Comparison of ENCODE assay signal across 1 cellular context in the genomic region with DNA sequence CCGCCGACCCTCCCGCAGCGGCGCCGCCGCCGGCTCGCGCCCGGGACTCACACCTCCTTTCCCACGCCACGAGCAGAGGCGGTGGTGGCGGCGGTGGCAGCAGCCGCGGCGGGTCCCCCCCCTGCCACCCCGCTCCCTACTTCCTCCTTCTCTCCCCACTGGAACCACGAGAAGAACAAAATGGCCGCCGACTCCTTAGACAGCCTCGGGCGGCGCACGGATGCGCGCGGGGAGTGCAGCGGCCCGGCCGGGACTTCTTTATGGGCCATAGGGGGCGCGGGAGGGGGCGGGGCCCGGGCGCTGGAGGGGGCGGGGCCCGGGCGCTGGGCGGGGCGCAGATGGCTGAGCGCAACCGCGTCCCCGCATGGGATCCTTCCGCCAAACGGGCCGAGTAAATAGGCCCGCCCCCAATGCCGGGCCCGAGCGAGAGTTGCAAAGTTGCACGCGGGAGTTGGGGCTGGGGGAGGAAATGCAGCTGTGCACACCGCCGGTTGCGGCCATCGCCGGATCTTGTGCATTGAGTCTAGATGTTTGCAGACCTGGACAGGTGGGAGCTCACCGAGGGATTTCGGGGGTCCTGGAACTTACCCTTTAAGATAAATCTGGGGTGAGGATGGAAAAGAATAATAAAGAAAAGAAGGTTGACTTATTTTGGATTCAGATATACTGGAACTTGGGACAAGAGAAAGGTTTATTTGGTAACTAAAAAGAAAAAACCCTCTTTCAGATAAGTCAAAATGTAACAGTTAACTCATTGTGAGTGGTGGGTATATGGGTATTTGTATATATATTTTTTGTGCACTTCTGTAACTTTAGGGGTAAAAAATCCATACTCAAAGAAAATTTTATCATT.
TF ChIP-seq lines count a peak whose summit lies in the region.

Gene PPP1CC (minus strand): TSS at position 174 of the 853 bp plus-strand sequence. CDS start 184 bp downstream, outside the sequence.

TF ChIP-seq in K562, 482 proteins besides CTCF, POLR2A, EP300 and RAD21 (continued from another document and continues in another):
- no peak for TF ChIP-seq E2F1 (CRISPR knock-in tag; IDR thresholded peaks at IDR 0.05)
- no peak for TF ChIP-seq ZNF76 (CRISPR knock-in tag; IDR thresholded peaks at IDR 0.05; ENCODE audit: borderline replicate concordance)
- TF ChIP-seq RBFOX2 (IDR thresholded peaks at IDR 0.05; ENCODE audit: low read depth, low read length) = peak; percentile 96
- no peak for TF ChIP-seq CCAR2 (IDR thresholded peaks at IDR 0.05; ENCODE audit: low read depth, low read length)
- no peak for TF ChIP-seq SOX6 (IDR thresholded peaks at IDR 0.05)
- TF ChIP-seq TARDBP (IDR thresholded peaks at IDR 0.05) = no peak
- TF ChIP-seq MAZ (CRISPR knock-in tag; conservative IDR thresholded peaks at IDR 0.05 in 1 of 2, IDR thresholded peaks at IDR 0.05 in 1 of 2) = peak; percentile 63 to 81
- TF ChIP-seq, protein P1, sequence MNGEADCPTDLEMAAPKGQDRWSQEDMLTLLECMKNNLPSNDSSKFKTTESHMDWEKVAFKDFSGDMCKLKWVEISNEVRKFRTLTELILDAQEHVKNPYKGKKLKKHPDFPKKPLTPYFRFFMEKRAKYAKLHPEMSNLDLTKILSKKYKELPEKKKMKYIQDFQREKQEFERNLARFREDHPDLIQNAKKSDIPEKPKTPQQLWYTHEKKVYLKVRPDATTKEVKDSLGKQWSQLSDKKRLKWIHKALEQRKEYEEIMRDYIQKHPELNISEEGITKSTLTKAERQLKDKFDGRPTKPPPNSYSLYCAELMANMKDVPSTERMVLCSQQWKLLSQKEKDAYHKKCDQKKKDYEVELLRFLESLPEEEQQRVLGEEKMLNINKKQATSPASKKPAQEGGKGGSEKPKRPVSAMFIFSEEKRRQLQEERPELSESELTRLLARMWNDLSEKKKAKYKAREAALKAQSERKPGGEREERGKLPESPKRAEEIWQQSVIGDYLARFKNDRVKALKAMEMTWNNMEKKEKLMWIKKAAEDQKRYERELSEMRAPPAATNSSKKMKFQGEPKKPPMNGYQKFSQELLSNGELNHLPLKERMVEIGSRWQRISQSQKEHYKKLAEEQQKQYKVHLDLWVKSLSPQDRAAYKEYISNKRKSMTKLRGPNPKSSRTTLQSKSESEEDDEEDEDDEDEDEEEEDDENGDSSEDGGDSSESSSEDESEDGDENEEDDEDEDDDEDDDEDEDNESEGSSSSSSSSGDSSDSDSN (IDR thresholded peaks at IDR 0.05; ENCODE audit: borderline replicate concordance in 1 of 2, low read depth in 2 of 2, low read length in 2 of 2) = peak; percentile 11 to 14; a peak in 1 of 4 replicates
- TF ChIP-seq POLR2G (IDR thresholded peaks at IDR 0.05; ENCODE audit: low read depth, low read length) = peak; percentile 98
- peak; percentile 69; the same call in 1 of the 2 replicates for TF ChIP-seq CREM (IDR thresholded peaks at IDR 0.05; ENCODE audit: low read depth)
- TF ChIP-seq, protein P2, sequence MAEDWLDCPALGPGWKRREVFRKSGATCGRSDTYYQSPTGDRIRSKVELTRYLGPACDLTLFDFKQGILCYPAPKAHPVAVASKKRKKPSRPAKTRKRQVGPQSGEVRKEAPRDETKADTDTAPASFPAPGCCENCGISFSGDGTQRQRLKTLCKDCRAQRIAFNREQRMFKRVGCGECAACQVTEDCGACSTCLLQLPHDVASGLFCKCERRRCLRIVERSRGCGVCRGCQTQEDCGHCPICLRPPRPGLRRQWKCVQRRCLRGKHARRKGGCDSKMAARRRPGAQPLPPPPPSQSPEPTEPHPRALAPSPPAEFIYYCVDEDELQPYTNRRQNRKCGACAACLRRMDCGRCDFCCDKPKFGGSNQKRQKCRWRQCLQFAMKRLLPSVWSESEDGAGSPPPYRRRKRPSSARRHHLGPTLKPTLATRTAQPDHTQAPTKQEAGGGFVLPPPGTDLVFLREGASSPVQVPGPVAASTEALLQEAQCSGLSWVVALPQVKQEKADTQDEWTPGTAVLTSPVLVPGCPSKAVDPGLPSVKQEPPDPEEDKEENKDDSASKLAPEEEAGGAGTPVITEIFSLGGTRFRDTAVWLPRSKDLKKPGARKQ (CRISPR knock-in tag; IDR thresholded peaks at IDR 0.05) = no peak
- no peak for TF ChIP-seq GATAD2B (IDR thresholded peaks at IDR 0.05; ENCODE audit: borderline replicate concordance)
- TF ChIP-seq CREB5 (CRISPR knock-in tag; IDR thresholded peaks at IDR 0.05) = no peak
- peak; percentile 90 for TF ChIP-seq TAF7 (tag; IDR thresholded peaks at IDR 0.05)
- no peak for TF ChIP-seq MEF2D (tag; conservative IDR thresholded peaks at IDR 0.05; ENCODE audit: low read depth)
- no peak for TF ChIP-seq NR3C1 (CRISPR knock-in tag; IDR thresholded peaks at IDR 0.05)
- TF ChIP-seq, protein P3, sequence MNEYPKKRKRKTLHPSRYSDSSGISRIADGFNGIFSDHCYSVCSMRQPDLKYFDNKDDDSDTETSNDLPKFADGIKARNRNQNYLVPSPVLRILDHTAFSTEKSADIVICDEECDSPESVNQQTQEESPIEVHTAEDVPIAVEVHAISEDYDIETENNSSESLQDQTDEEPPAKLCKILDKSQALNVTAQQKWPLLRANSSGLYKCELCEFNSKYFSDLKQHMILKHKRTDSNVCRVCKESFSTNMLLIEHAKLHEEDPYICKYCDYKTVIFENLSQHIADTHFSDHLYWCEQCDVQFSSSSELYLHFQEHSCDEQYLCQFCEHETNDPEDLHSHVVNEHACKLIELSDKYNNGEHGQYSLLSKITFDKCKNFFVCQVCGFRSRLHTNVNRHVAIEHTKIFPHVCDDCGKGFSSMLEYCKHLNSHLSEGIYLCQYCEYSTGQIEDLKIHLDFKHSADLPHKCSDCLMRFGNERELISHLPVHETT (CRISPR knock-in tag; conservative IDR thresholded peaks at IDR 0.05 in 1 of 2, IDR thresholded peaks at IDR 0.05 in 1 of 2) = peak in 1 of 2 experiments; percentile 20; a peak in 1 of 4 replicates
- TF ChIP-seq POLR2H (tag; IDR thresholded peaks at IDR 0.05; ENCODE audit: low read depth) = peak; percentile 89
- TF ChIP-seq, protein P4, sequence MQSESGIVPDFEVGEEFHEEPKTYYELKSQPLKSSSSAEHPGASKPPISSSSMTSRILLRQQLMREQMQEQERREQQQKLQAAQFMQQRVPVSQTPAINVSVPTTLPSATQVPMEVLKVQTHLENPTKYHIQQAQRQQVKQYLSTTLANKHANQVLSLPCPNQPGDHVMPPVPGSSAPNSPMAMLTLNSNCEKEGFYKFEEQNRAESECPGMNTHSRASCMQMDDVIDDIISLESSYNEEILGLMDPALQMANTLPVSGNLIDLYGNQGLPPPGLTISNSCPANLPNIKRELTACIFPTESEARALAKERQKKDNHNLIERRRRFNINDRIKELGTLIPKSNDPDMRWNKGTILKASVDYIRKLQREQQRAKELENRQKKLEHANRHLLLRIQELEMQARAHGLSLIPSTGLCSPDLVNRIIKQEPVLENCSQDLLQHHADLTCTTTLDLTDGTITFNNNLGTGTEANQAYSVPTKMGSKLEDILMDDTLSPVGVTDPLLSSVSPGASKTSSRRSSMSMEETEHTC (IDR thresholded peaks at IDR 0.05) = no peak
- TF ChIP-seq C11orf30 (IDR thresholded peaks at IDR 0.05; ENCODE audit: low read depth) = no peak
- no peak for TF ChIP-seq SMARCA5 (IDR thresholded peaks at IDR 0.05)
- TF ChIP-seq ZBTB43 (CRISPR knock-in tag; IDR thresholded peaks at IDR 0.05) = no peak
- no peak for TF ChIP-seq CREB3L1 (IDR thresholded peaks at IDR 0.05; ENCODE audit: borderline replicate concordance, low read depth)
- peak; percentile 72; the same call in 1 of the 2 replicates for TF ChIP-seq ZBTB1 (CRISPR knock-in tag; IDR thresholded peaks at IDR 0.05; ENCODE audit: borderline replicate concordance, low read depth)
- peak; percentile 60 for TF ChIP-seq GABPB1 (CRISPR knock-in tag; IDR thresholded peaks at IDR 0.05)
- no peak for TF ChIP-seq CBFA2T3 (IDR thresholded peaks at IDR 0.05)
- TF ChIP-seq ZNF124 (CRISPR knock-in tag; IDR thresholded peaks at IDR 0.05) = no peak
- peak; percentile 93 for TF ChIP-seq SUPT5H (IDR thresholded peaks at IDR 0.05)
- TF ChIP-seq, protein P5, sequence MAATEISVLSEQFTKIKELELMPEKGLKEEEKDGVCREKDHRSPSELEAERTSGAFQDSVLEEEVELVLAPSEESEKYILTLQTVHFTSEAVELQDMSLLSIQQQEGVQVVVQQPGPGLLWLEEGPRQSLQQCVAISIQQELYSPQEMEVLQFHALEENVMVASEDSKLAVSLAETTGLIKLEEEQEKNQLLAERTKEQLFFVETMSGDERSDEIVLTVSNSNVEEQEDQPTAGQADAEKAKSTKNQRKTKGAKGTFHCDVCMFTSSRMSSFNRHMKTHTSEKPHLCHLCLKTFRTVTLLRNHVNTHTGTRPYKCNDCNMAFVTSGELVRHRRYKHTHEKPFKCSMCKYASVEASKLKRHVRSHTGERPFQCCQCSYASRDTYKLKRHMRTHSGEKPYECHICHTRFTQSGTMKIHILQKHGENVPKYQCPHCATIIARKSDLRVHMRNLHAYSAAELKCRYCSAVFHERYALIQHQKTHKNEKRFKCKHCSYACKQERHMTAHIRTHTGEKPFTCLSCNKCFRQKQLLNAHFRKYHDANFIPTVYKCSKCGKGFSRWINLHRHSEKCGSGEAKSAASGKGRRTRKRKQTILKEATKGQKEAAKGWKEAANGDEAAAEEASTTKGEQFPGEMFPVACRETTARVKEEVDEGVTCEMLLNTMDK (IDR thresholded peaks at IDR 0.05; ENCODE audit: borderline replicate concordance, insufficient read depth, low read depth, low read length, poor library complexity, severe bottlenecking) = no peak
- TF ChIP-seq ZFX (CRISPR knock-in tag; IDR thresholded peaks at IDR 0.05) = no peak
- peak; percentile 81 for TF ChIP-seq EP400 (IDR thresholded peaks at IDR 0.05)
- no peak for TF ChIP-seq ZBTB17 (CRISPR knock-in tag; IDR thresholded peaks at IDR 0.05)
- peak; percentile 60 for TF ChIP-seq PHF20 (IDR thresholded peaks at IDR 0.05; ENCODE audit: partially characterized antibody)
- TF ChIP-seq ERF (CRISPR knock-in tag; IDR thresholded peaks at IDR 0.05) = no peak
- TF ChIP-seq, protein P6, sequence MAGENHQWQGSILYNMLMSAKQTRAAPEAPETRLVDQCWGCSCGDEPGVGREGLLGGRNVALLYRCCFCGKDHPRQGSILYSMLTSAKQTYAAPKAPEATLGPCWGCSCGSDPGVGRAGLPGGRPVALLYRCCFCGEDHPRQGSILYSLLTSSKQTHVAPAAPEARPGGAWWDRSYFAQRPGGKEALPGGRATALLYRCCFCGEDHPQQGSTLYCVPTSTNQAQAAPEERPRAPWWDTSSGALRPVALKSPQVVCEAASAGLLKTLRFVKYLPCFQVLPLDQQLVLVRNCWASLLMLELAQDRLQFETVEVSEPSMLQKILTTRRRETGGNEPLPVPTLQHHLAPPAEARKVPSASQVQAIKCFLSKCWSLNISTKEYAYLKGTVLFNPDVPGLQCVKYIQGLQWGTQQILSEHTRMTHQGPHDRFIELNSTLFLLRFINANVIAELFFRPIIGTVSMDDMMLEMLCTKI (IDR thresholded peaks at IDR 0.05; ENCODE audit: partially characterized antibody) = no peak
- TF ChIP-seq DDX20 (tag; IDR thresholded peaks at IDR 0.05; ENCODE audit: low read depth) = no peak
- TF ChIP-seq, protein P7, sequence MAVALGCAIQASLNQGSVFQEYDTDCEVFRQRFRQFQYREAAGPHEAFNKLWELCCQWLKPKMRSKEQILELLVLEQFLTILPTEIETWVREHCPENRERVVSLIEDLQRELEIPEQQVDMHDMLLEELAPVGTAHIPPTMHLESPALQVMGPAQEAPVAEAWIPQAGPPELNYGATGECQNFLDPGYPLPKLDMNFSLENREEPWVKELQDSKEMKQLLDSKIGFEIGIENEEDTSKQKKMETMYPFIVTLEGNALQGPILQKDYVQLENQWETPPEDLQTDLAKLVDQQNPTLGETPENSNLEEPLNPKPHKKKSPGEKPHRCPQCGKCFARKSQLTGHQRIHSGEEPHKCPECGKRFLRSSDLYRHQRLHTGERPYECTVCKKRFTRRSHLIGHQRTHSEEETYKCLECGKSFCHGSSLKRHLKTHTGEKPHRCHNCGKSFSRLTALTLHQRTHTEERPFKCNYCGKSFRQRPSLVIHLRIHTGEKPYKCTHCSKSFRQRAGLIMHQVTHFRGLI (CRISPR knock-in tag; IDR thresholded peaks at IDR 0.05) = no peak
- TF ChIP-seq, protein P8, sequence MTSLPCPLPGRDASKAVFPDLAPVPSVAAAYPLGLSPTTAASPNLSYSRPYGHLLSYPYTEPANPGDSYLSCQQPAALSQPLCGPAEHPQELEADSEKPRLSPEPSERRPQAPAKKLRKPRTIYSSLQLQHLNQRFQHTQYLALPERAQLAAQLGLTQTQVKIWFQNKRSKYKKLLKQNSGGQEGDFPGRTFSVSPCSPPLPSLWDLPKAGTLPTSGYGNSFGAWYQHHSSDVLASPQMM (CRISPR knock-in tag; IDR thresholded peaks at IDR 0.05) = no peak
- TF ChIP-seq BMI1 (IDR thresholded peaks at IDR 0.05; ENCODE audit: low read length) = no peak
- no peak for TF ChIP-seq ZNF212 (CRISPR knock-in tag; IDR thresholded peaks at IDR 0.05)
